ENCODE assay signal across 8 cellular contexts in the genomic region with DNA sequence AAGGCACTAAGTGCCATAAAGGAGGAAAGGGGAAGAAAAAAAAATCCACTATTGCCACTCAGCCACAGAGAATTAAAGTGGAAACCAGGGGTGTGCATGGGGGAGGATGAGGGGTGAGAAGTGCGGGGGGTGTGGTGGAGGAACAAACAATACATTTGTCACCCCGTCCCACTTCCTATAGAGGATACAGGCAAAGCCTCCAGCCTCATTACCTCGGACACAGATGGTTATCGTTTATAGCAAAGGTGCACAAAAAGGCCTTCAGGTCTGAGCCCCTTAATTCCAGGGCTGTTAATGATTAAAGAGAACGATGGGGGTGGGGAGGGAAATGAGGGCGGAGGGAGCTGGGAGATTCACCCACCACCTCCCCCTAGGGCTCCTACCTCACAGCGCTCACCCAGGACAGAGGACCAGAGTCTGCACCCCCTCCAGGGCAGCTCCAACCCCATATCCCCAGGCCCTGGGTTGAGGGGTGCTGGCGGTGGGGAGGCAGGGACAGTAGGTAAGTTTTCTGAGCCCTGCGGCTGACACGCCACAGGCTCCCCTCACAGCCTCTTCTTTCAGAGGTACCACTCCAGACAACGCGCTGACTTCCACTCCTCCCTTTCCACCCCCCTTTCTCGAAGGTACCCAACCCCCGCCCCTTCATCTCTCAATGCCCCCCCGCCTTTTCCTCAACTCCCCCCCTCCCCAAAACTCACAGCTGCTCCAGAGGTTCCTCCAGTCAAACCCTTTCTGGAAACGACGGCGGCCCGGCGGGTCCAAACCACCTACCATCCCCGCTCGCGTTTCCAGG. TPM values are rescaled to one million over a fixed set of nuclear protein-coding genes. Genes with fewer than 3 reads are reported as not detected.
DNase-seq lines count a peak whose midpoint lies in the region; ATAC-seq and TF ChIP-seq lines count a peak whose summit lies in the region.

No MANE protein-coding gene starts in this region.

- H3K9ac ChIP-seq in PC-3 (ENCODE audit: low read length) = peak overlapping the region; percentile 99

- intact Hi-C loops in PC-3 (cut with micrococcal nuclease) (loop anchor here (1.0 kb wide), 1 partner anchor 48 kb away; no protein-coding TSS in a partner anchor), dorsolateral prefrontal cortex (cut with DNase I) (loop anchor here (2.0 to 10.0 kb wide), 3 partner anchors 31 to 1345 kb away; partner anchors contain the start of genes ERI2 (in 1 of the 2), REXO5 (in 1 of the 2) and VPS35L (in 1 of the 2))

- peaks cover 11% of the 10 kb centered on the region; the same call in 1 of the 2 replicates for H3K36me3 ChIP-seq in PC-3 (ENCODE audit: low read depth, low read length)
- H3K36me3 ChIP-seq in muscle layer of duodenum (ENCODE audit: control insufficient read depth in 1 of 2, insufficient read depth in 2 of 2, low read length in 2 of 2) = peaks cover 4 to 7% of the 10 kb centered on the region in 2 donors

- peak; percentile 55 for DNase-seq in GM13976 (ENCODE audit: low spot score)
- DNase-seq in PC-3 = no peak
- peak in 3 of 10 donors; percentile 21 to 49 (median 47) for DNase-seq in dorsolateral prefrontal cortex
- no peak for DNase-seq in NCI-H2107 (lab: John Stamatoyannopoulos, UW)
- DNase-seq in NCI-H2171 treated with DMSO at 0.1 percent for 48 hours (lab: John Stamatoyannopoulos, UW) = no peak

- no peaks in the 10 kb centered on the region for H3K9me2 ChIP-seq in PC-3 (replicated peaks; ENCODE audit: low read length)

- H4K20me1 ChIP-seq in PC-3 (ENCODE audit: low read length) = peaks cover 15% of the 10 kb centered on the region; the same call in 1 of the 2 replicates

- H3K9me3 ChIP-seq in PC-3 (ENCODE audit: low read length) = no peaks in the 10 kb centered on the region
- H3K9me3 ChIP-seq in muscle layer of duodenum (ENCODE audit: control insufficient read depth in 1 of 2, low read length in 2 of 2) = no peaks in the 10 kb centered on the region

- peaks cover 92% of the 10 kb centered on the region for H3K79me2 ChIP-seq in PC-3 (ENCODE audit: low read length)

- peak overlapping the region; percentile 33 for H3K27ac ChIP-seq in PC-3 (ENCODE audit: low read length)
- H3K27ac ChIP-seq in dorsolateral prefrontal cortex = peak overlapping the region in 58 of 59 donors; percentile 29 to 99 (median 97)
- peak overlapping the region; percentile 91 for H3K27ac ChIP-seq in muscle layer of duodenum (ENCODE audit: low read length)

- BruUV-seq in PC-3 (replicated peaks; lab: Mats Ljungman, UMichigan) = no TSS peak

- peak overlapping the region; percentile 96 for H3K4me3 ChIP-seq in PC-3 (ENCODE audit: low read length)
- peak overlapping the region; percentile 70 to 98 (median 89) for H3K4me3 ChIP-seq in dorsolateral prefrontal cortex
- peak overlapping the region; percentile 80 to 88 for H3K4me3 ChIP-seq in muscle layer of duodenum (ENCODE audit: low read depth in 1 of 2, low read length in 2 of 2)

- no peak overlapping the region for H2AFZ ChIP-seq in PC-3 (ENCODE audit: low read length)

- ATAC-seq in PC-3 (no peak), HG02623 (IDR thresholded peaks at IDR 0.05; ENCODE audit: unreplicated experiment) (no peak), HG03025 (IDR thresholded peaks at IDR 0.05; ENCODE audit: low FRiP score, unreplicated experiment) (no peak)

- no peak for TF ChIP-seq CTCF in GM13976 (IDR thresholded peaks at IDR 0.05; ENCODE audit: borderline replicate concordance, control extremely low read depth, extremely low read depth, insufficient read depth, missing control alignments)
- TF ChIP-seq CTCF in PC-3 (conservative IDR thresholded peaks at IDR 0.05; ENCODE audit: low read depth, low read length) = no peak
- no peak for TF ChIP-seq CTCF in dorsolateral prefrontal cortex (IDR thresholded peaks at IDR 0.05 in 54 of 56, conservative IDR thresholded peaks at IDR 0.05 in 2 of 56; ENCODE audit: low read depth in 1 of 56, partially characterized antibody in 56 of 56)

- peaks cover 58% of the 10 kb centered on the region for H3K4me1 ChIP-seq in PC-3 (ENCODE audit: insufficient read depth, low read length)
- H3K4me1 ChIP-seq in muscle layer of duodenum (ENCODE audit: control insufficient read depth in 1 of 2, insufficient read depth in 2 of 2, low read length in 2 of 2) = peaks cover 25 to 33% of the 10 kb centered on the region in 2 donors

- POLR2A ChIA-PET in PC-3 (lab: Charles Lee; ENCODE audit: unreplicated experiment) = interaction anchor here (0.5 to 1.1 kb wide), 8 partner anchors 10 to 262 kb away, joined by 3 to 24 read pairs (median 6); no protein-coding TSS in a partner anchor

- in situ Hi-C loops in GM13976 (cut with MboI; ENCODE audit: low sequenced_read_pairs, unreplicated experiment) = no loop called here

- H3K27me3 ChIP-seq in PC-3 (ENCODE audit: low read length) = no peaks in the 10 kb centered on the region
- H3K27me3 ChIP-seq in dorsolateral prefrontal cortex = no peaks in the 10 kb centered on the region
- H3K27me3 ChIP-seq in muscle layer of duodenum (ENCODE audit: low read depth, low read length) = no peaks in the 10 kb centered on the region

- CTCF ChIA-PET in PC-3 (lab: Charles Lee) = no interaction called here

- peak overlapping the region; percentile 95 for H3K4me2 ChIP-seq in PC-3 (ENCODE audit: low read length)

- H3F3A ChIP-seq in PC-3 (ENCODE audit: low read length, unreplicated experiment) = peaks cover 10% of the 10 kb centered on the region

RNA-seq across cellular contexts. Expression of gene DCUN1D3, which starts 0.5 kb away (rescaled TPM):
- total RNA-seq in PC-3 (2014; rRNA removed) (8.5 and 10.5 TPM in 2 replicates), dorsolateral prefrontal cortex (10 to 100 TPM in 119 of 120 experiments, 1 to 10 TPM in 1; 9.7 to 23.3 (median 14.8) TPM)

RNA-seq across cellular contexts. Expression of gene LYRM1, which starts 0.9 kb away (rescaled TPM):
- total RNA-seq in PC-3 (2014; rRNA removed) (21.9 and 35.1 TPM in 2 replicates), dorsolateral prefrontal cortex (10 to 100 TPM; 15.4 to 38.4 (median 24.8) TPM)

Comparison
In these comparisons a context has a peak if more than half of its experiments do, and no peak if none do; other contexts are left out.
1. H3K27ac ChIP-seq: peak in every context shown above with its lines; median percentile 97 in dorsolateral prefrontal cortex; 91 in muscle layer of duodenum; 33 in PC-3.